ENCODE assay signal across 12 cellular contexts in the genomic region with DNA sequence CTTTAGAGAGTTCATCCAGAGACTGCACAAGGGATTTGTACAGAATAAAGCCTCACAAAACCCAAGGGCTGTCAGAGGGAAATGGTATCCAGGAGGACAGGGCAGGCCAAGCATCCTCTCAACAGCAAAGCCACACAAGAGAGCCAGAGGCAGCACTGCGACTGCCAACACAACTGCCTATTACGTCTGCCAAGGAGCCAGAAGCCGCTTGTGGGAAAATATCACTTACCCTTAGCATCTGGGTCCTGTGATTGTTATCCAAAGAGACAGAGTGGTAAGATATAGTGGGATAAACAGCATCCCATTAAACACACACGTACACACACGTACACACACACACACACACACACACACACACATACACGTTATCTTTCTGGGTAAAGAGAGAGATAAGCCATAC.
DNase-seq lines count a peak whose midpoint lies in the region; ATAC-seq and TF ChIP-seq lines count a peak whose summit lies in the region.
"Had no signal": no experiment of that assay in that cellular context is flagged by ENCODE, and none has a peak within 500 bp of the region (broad histone marks: within the 10 kb centered on the region; RNA-seq: fewer than 3 reads in every experiment).

No MANE protein-coding gene starts in this region.

- H3K9me3 Mint-ChIP-seq in brain, result no peaks in the 10 kb centered on the region
- H3K9me3 Mint-ChIP-seq in activated T-helper 1 cell treated with anti-CD3 and anti-CD28 coated beads, Interleukin-12 subunit alpha, Interleukin-12 subunit beta, Interleukin-2, Interleukin-4 antibody, amounts not matched to agents 30 ng/mL and 10 ng/mL and 1 ng/mL, durations not matched to agents 14 hours and 24 hours and 36 hours, result no peaks in the 10 kb centered on the region

- H3K4me3 ChIP-seq in right atrium auricular region (no peak overlapping the region), smooth muscle cell (no peak overlapping the region)
- H3K4me3 ChIP-seq: GM12878, left ventricle myocardium inferior, uterus had no signal

- H3K4me1 Mint-ChIP-seq in brain, result peaks cover 61% of the 10 kb centered on the region
- H3K4me1 Mint-ChIP-seq in activated T-helper 1 cell treated with anti-CD3 and anti-CD28 coated beads, Interleukin-12 subunit alpha, Interleukin-12 subunit beta, Interleukin-2, Interleukin-4 antibody, amounts not matched to agents 30 ng/mL and 10 ng/mL and 1 ng/mL, durations not matched to agents 14 hours and 24 hours and 36 hours (ENCODE audit: low read depth), result no peaks in the 10 kb centered on the region

- H3K27ac Mint-ChIP-seq in brain, result peak overlapping the region in 4 of 5 experiments; percentile 29 to 97 (median 94)
- H3K27ac Mint-ChIP-seq in activated T-helper 1 cell treated with anti-CD3 and anti-CD28 coated beads, Interleukin-12 subunit alpha, Interleukin-12 subunit beta, Interleukin-2, Interleukin-4 antibody, amounts not matched to agents 30 ng/mL and 10 ng/mL and 1 ng/mL, durations not matched to agents 14 hours and 24 hours and 36 hours, result no peak overlapping the region

- H4K20me1 ChIP-seq in smooth muscle cell (ENCODE audit: low read depth), result no peaks in the 10 kb centered on the region

- H3K79me2 ChIP-seq in smooth muscle cell (ENCODE audit: low read depth), result no peaks in the 10 kb centered on the region

- H3K27me3 ChIP-seq in right atrium auricular region (no peaks in the 10 kb centered on the region), smooth muscle cell (ENCODE audit: low read depth) (no peaks in the 10 kb centered on the region)
- H3K27me3 ChIP-seq: uterus had no signal

- H3K4me3 Mint-ChIP-seq in brain, result peak overlapping the region; percentile 13 to 81 (median 73)
- no peak overlapping the region for H3K4me3 Mint-ChIP-seq in activated T-helper 1 cell treated with anti-CD3 and anti-CD28 coated beads, Interleukin-12 subunit alpha, Interleukin-12 subunit beta, Interleukin-2, Interleukin-4 antibody, amounts not matched to agents 30 ng/mL and 10 ng/mL and 1 ng/mL, durations not matched to agents 14 hours and 24 hours and 36 hours

- H3K4me2 ChIP-seq in smooth muscle cell, result no peak overlapping the region

- 94% methylated on average over 6 of the region's 6 CpGs for WGBS in smooth muscle cell (ENCODE audit: low lambda C conversion rate)

- no peaks in the 10 kb centered on the region for H3F3A ChIP-seq in smooth muscle cell (ENCODE audit: low read depth)

- peak; percentile 58 for DNase-seq in right atrium auricular region (ENCODE audit: low spot score)
- DNase-seq in Right ventricle myocardium inferior (ENCODE audit: missing footprints), result no peak
- peak; percentile 75 for DNase-seq in midbrain (lab: John Stamatoyannopoulos, UW)
- no peak for DNase-seq in activated T-helper 1 cell treated with anti-CD3 and anti-CD28 coated beads, Interleukin-12 subunit alpha, Interleukin-12 subunit beta, Interleukin-2, Interleukin-4 antibody, amounts not matched to agents 30 ng/mL and 10 ng/mL and 1 ng/mL, durations not matched to agents 14 hours and 24 hours and 36 hours (ENCODE audit: low spot score)
- DNase-seq in NCI-H2227 treated with DMSO at 0.1 percent for 48 hours (lab: John Stamatoyannopoulos, UW), result no peak
- no peak for DNase-seq in smooth muscle cell (lab: John Stamatoyannopoulos, UW; ENCODE audit: unreplicated experiment)
- DNase-seq: left ventricle myocardium inferior, uterus had no signal

- H3K9me3 ChIP-seq in right atrium auricular region, result no peaks in the 10 kb centered on the region
- no peaks in the 10 kb centered on the region for H3K9me3 ChIP-seq in smooth muscle cell (replicated peaks; ENCODE audit: low read depth)
- H3K9me3 ChIP-seq: left ventricle myocardium inferior, uterus had no signal

- H3K36me3 ChIP-seq in right atrium auricular region, result no peaks in the 10 kb centered on the region
- H3K36me3 ChIP-seq in smooth muscle cell (ENCODE audit: low read depth), result no peaks in the 10 kb centered on the region
- H3K36me3 ChIP-seq: left ventricle myocardium inferior, uterus had no signal

- TF ChIP-seq CTCF in right atrium auricular region (IDR thresholded peaks at IDR 0.05) (no peak), brain (conservative IDR thresholded peaks at IDR 0.05) (no peak), smooth muscle cell (IDR thresholded peaks at IDR 0.05; ENCODE audit: borderline replicate concordance, insufficient read depth, poor library complexity, severe bottlenecking) (no peak)

- H3K4me1 ChIP-seq in right atrium auricular region (peaks cover 0 to 8% of the 10 kb centered on the region in 2 donors), smooth muscle cell (ENCODE audit: low read depth) (peaks cover 6% of the 10 kb centered on the region)
- H3K4me1 ChIP-seq: left ventricle myocardium inferior, uterus had no signal

- no peak overlapping the region for H3K27ac ChIP-seq in right atrium auricular region
- no peak overlapping the region for H3K27ac ChIP-seq in smooth muscle cell (ENCODE audit: low read depth)
- H3K27ac ChIP-seq: left ventricle myocardium inferior, uterus, VCaP had no signal

- H2AFZ ChIP-seq in smooth muscle cell (ENCODE audit: low read depth), result no peak overlapping the region

- intact Hi-C loops in Right ventricle myocardium inferior (cut with DNase I), result no loop called here
- intact Hi-C loops in activated T-helper 1 cell treated with anti-CD3 and anti-CD28 coated beads, Interleukin-12 subunit alpha, Interleukin-12 subunit beta, Interleukin-2, Interleukin-4 antibody, amounts not matched to agents 30 ng/mL and 10 ng/mL and 1 ng/mL, durations not matched to agents 14 hours and 24 hours and 36 hours (cut with micrococcal nuclease), result no loop called here

- H3K27me3 Mint-ChIP-seq in brain, result peaks cover 13% of the 10 kb centered on the region
- no peaks in the 10 kb centered on the region for H3K27me3 Mint-ChIP-seq in activated T-helper 1 cell treated with anti-CD3 and anti-CD28 coated beads, Interleukin-12 subunit alpha, Interleukin-12 subunit beta, Interleukin-2, Interleukin-4 antibody, amounts not matched to agents 30 ng/mL and 10 ng/mL and 1 ng/mL, durations not matched to agents 14 hours and 24 hours and 36 hours (ENCODE audit: insufficient read depth)

- no peaks in the 10 kb centered on the region for H3K36me3 Mint-ChIP-seq in brain
- H3K36me3 Mint-ChIP-seq in activated T-helper 1 cell treated with anti-CD3 and anti-CD28 coated beads, Interleukin-12 subunit alpha, Interleukin-12 subunit beta, Interleukin-2, Interleukin-4 antibody, amounts not matched to agents 30 ng/mL and 10 ng/mL and 1 ng/mL, durations not matched to agents 14 hours and 24 hours and 36 hours (ENCODE audit: low read depth), result no peaks in the 10 kb centered on the region

- ATAC-seq in Right ventricle myocardium inferior (no peak), HG02970 (IDR thresholded peaks at IDR 0.05; ENCODE audit: low FRiP score, unreplicated experiment) (no peak)

- H3K9ac ChIP-seq in smooth muscle cell (ENCODE audit: low read depth), result no peak overlapping the region

Comparison
In these comparisons a context has a peak if more than half of its experiments do, and no peak if none do; other contexts are left out.
1. DNase-seq: peak in right atrium auricular region (single experiment) and midbrain (single experiment); none in Right ventricle myocardium inferior (single experiment), activated T-helper 1 cell treated with anti-CD3 and anti-CD28 coated beads, Interleukin-12 subunit alpha, Interleukin-12 subunit beta, Interleukin-2, Interleukin-4 antibody, amounts not matched to agents 30 ng/mL and 10 ng/mL and 1 ng/mL, durations not matched to agents 14 hours and 24 hours and 36 hours (single experiment), NCI-H2227 treated with DMSO at 0.1 percent for 48 hours (single experiment) and smooth muscle cell (single experiment).